ENCODE assay signal across 17 cellular contexts in the genomic region with DNA sequence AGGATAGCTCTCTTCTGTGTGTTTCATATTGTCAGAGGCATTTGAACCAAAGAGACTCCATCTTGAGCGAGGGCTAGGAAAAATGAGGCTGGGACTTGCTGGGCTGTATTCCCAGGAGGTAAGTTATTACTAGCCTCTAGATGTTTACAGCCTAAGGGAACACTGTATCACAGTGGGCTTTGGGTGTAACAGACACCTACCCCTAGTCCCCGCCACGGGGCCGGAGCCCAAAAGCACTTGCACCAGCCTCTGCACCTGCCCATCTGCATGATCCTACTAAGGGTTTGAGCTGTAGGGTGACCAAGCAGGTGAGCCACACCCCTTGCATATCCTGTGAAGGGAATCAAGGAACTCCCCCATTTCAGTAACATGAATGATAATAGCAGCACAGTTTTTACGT.
DNase-seq lines count a peak whose midpoint lies in the region; ATAC-seq and TF ChIP-seq lines count a peak whose summit lies in the region.
"Had no signal": no experiment of that assay in that cellular context is flagged by ENCODE, and none has a peak within 500 bp of the region (broad histone marks: within the 10 kb centered on the region; RNA-seq: fewer than 3 reads in every experiment).

No MANE protein-coding gene starts in this region.

- no peaks in the 10 kb centered on the region; the same call in 1 of the 2 replicates for H3K9me3 ChIP-seq in iPS DF 6.9 (ENCODE audit: control insufficient read depth, insufficient read depth, low read length)

- H4K20me1 ChIP-seq in GM23338 (replicated peaks; ENCODE audit: insufficient read depth), result no peaks in the 10 kb centered on the region

- DNase-seq in GM23338 (ENCODE audit: low spot score), result peak; percentile 75
- peak; percentile 70 for DNase-seq in WTC11 (ENCODE audit: low spot score)
- peak; percentile 75 for DNase-seq in iPS DF 6.9 (ENCODE audit: low read depth, low spot score)
- peak; percentile 16 for DNase-seq in iPS-NIHi7 (ENCODE audit: extremely low spot score)
- no peak for DNase-seq in osteocyte (ENCODE audit: extremely low spot score, unreplicated experiment)
- DNase-seq in ureter (ENCODE audit: low spot score), result no peak
- DNase-seq in NCI-H1930 (lab: John Stamatoyannopoulos, UW), result no peak
- no peak for DNase-seq in progenitor cell of endocrine pancreas (ENCODE audit: low spot score, unreplicated experiment)
- DNase-seq: CD8-positive, alpha-beta T cell; COR-L47; DMS153; DMS79 treated with DMSO at 0.1 percent for 48 hours; EL had no signal

- H3K9me3 Mint-ChIP-seq in GM23338, result peaks cover 43% of the 10 kb centered on the region
- peaks cover 53% of the 10 kb centered on the region for H3K9me3 Mint-ChIP-seq in WTC11
- H3K9me3 Mint-ChIP-seq in osteocyte (ENCODE audit: unreplicated experiment), result peaks cover 26% of the 10 kb centered on the region
- peaks cover 6% of the 10 kb centered on the region for H3K9me3 Mint-ChIP-seq in progenitor cell of endocrine pancreas (ENCODE audit: low read depth)

- H3K27ac ChIP-seq in GM23338 (ENCODE audit: low read depth) (peak overlapping the region; percentile 76), iPS DF 6.9 (ENCODE audit: low read length) (no peak overlapping the region)
- H3K27ac ChIP-seq: 22Rv1 had no signal

- ATAC-seq in GM23338 (peak; percentile 90), WTC11 (peak; percentile 91)
- ATAC-seq: CD8-positive, alpha-beta T cell; HCT116; HepG2 had no signal

- peaks cover 43% of the 10 kb centered on the region for H3K4me1 Mint-ChIP-seq in GM23338
- peaks cover 63% of the 10 kb centered on the region for H3K4me1 Mint-ChIP-seq in WTC11
- H3K4me1 Mint-ChIP-seq in osteocyte (ENCODE audit: unreplicated experiment), result no peaks in the 10 kb centered on the region
- no peaks in the 10 kb centered on the region for H3K4me1 Mint-ChIP-seq in progenitor cell of endocrine pancreas (ENCODE audit: low read depth)
- H3K4me1 Mint-ChIP-seq: CD14-positive monocyte had no signal

- H3K4me3 ChIP-seq in GM23338 (no peak overlapping the region), iPS DF 6.9 (ENCODE audit: low read length) (no peak overlapping the region)

- no peak overlapping the region for H2AFZ ChIP-seq in GM23338

- CTCF ChIA-PET in WTC11 (lab: Charles Lee), result interaction anchor here (1.5 kb wide), 1 partner anchor 50 kb away, joined by 6 read pairs; no protein-coding TSS in a partner anchor

- no peaks in the 10 kb centered on the region for H3K79me2 ChIP-seq in GM23338 (replicated peaks; ENCODE audit: insufficient read depth)

- peaks cover 71% of the 10 kb centered on the region for H3K36me3 Mint-ChIP-seq in GM23338 (ENCODE audit: low read depth)
- peaks cover 54% of the 10 kb centered on the region for H3K36me3 Mint-ChIP-seq in WTC11
- no peaks in the 10 kb centered on the region for H3K36me3 Mint-ChIP-seq in osteocyte (ENCODE audit: unreplicated experiment)
- H3K36me3 Mint-ChIP-seq in progenitor cell of endocrine pancreas (ENCODE audit: insufficient read depth), result no peaks in the 10 kb centered on the region
- H3K36me3 Mint-ChIP-seq: CD14-positive monocyte; CD8-positive, alpha-beta T cell had no signal

- peak overlapping the region; percentile 86 for H3K27ac Mint-ChIP-seq in GM23338
- peak overlapping the region; percentile 97 for H3K27ac Mint-ChIP-seq in WTC11
- no peak overlapping the region for H3K27ac Mint-ChIP-seq in osteocyte (ENCODE audit: unreplicated experiment)
- no peak overlapping the region for H3K27ac Mint-ChIP-seq in progenitor cell of endocrine pancreas
- H3K27ac Mint-ChIP-seq: CD14-positive monocyte; CD8-positive, alpha-beta T cell had no signal

- H3K4me3 Mint-ChIP-seq in GM23338, result no peak overlapping the region
- no peak overlapping the region for H3K4me3 Mint-ChIP-seq in WTC11
- no peak overlapping the region for H3K4me3 Mint-ChIP-seq in osteocyte (ENCODE audit: unreplicated experiment)
- H3K4me3 Mint-ChIP-seq in progenitor cell of endocrine pancreas (ENCODE audit: low read depth), result no peak overlapping the region
- H3K4me3 Mint-ChIP-seq: CD14-positive monocyte; CD8-positive, alpha-beta T cell had no signal

- 0 out of 2 replicates have a peak overlapping the region, but pooled peaks have one; percentile 30 for H3K4me2 ChIP-seq in GM23338

- TF ChIP-seq CTCF in GM23338 (conservative IDR thresholded peaks at IDR 0.05; ENCODE audit: low read depth in 2 of 2) (no peak), WTC11 (IDR thresholded peaks at IDR 0.05) (no peak), osteocyte (IDR thresholded peaks at IDR 0.05) (no peak), progenitor cell of endocrine pancreas (IDR thresholded peaks at IDR 0.05; ENCODE audit: unreplicated experiment) (no peak)

- H3K27me3 ChIP-seq in GM23338 (ENCODE audit: insufficient read depth) (no peaks in the 10 kb centered on the region), iPS DF 6.9 (ENCODE audit: control insufficient read depth, insufficient read depth, low read length) (no peaks in the 10 kb centered on the region)

- H3K36me3 ChIP-seq in GM23338 (ENCODE audit: insufficient read depth), result peaks cover 9% of the 10 kb centered on the region; the same call in 1 of the 2 replicates
- no peaks in the 10 kb centered on the region for H3K36me3 ChIP-seq in iPS DF 6.9 (ENCODE audit: control insufficient read depth, insufficient read depth, low read length)

- H3K4me1 ChIP-seq in GM23338 (ENCODE audit: insufficient read depth) (peaks cover 42% of the 10 kb centered on the region), iPS DF 6.9 (ENCODE audit: control insufficient read depth, insufficient read depth, low read length) (peaks cover 4% of the 10 kb centered on the region; the same call in 1 of the 2 replicates)

- POLR2A ChIA-PET in WTC11 (lab: Charles Lee), result no interaction called here

- H3F3A ChIP-seq in GM23338 (replicated peaks; ENCODE audit: low read depth), result 0 out of 2 replicates have a peak, but pooled peaks cover 4% of the 10 kb centered on the region

- no CpG with 5 or more reads among the region's 5 CpGs for WGBS in iPS DF 6.9 (ENCODE audit: insufficient coverage, insufficient read length)

- peaks cover 11% of the 10 kb centered on the region for H3K9me2 ChIP-seq in GM23338 (ENCODE audit: insufficient read depth)

- H3K27me3 Mint-ChIP-seq in GM23338 (ENCODE audit: insufficient read depth, low read depth, poor library complexity), result no peaks in the 10 kb centered on the region
- no peaks in the 10 kb centered on the region; the same call in 1 of the 2 replicates for H3K27me3 Mint-ChIP-seq in WTC11 (ENCODE audit: low read depth)
- no peaks in the 10 kb centered on the region for H3K27me3 Mint-ChIP-seq in osteocyte (ENCODE audit: unreplicated experiment)
- no peaks in the 10 kb centered on the region for H3K27me3 Mint-ChIP-seq in progenitor cell of endocrine pancreas

TF ChIP-seq in GM23338, 12 proteins besides CTCF, POLR2A, EP300 and RAD21 (continues in another document):
- TF ChIP-seq ZNF114 (CRISPR knock-in tag; IDR thresholded peaks at IDR 0.05) (0 out of 2 replicates have a peak, but pooled peaks have one; percentile 13), ETS1 (IDR thresholded peaks at IDR 0.05) (0 out of 2 replicates have a peak, but pooled peaks have one; percentile 55), STAT1 (IDR thresholded peaks at IDR 0.05; ENCODE audit: unreplicated experiment) (no peak)

TF ChIP-seq in WTC11, 78 proteins besides CTCF, POLR2A, EP300 and RAD21 (continues in another document):
- TF ChIP-seq RELA (CRISPR knock-in tag; IDR thresholded peaks at IDR 0.05; ENCODE audit: borderline replicate concordance) (no peak), TP53 (CRISPR knock-in tag; IDR thresholded peaks at IDR 0.05) (no peak), ZNF138 (CRISPR knock-in tag; conservative IDR thresholded peaks at IDR 0.05) (no peak), SMAD4 (CRISPR knock-in tag; IDR thresholded peaks at IDR 0.05) (no peak), CREM (CRISPR knock-in tag; IDR thresholded peaks at IDR 0.05) (no peak), ATF2 (CRISPR knock-in tag; IDR thresholded peaks at IDR 0.05; ENCODE audit: borderline replicate concordance, low read depth) (no peak)
- TF ChIP-seq, protein P1, sequence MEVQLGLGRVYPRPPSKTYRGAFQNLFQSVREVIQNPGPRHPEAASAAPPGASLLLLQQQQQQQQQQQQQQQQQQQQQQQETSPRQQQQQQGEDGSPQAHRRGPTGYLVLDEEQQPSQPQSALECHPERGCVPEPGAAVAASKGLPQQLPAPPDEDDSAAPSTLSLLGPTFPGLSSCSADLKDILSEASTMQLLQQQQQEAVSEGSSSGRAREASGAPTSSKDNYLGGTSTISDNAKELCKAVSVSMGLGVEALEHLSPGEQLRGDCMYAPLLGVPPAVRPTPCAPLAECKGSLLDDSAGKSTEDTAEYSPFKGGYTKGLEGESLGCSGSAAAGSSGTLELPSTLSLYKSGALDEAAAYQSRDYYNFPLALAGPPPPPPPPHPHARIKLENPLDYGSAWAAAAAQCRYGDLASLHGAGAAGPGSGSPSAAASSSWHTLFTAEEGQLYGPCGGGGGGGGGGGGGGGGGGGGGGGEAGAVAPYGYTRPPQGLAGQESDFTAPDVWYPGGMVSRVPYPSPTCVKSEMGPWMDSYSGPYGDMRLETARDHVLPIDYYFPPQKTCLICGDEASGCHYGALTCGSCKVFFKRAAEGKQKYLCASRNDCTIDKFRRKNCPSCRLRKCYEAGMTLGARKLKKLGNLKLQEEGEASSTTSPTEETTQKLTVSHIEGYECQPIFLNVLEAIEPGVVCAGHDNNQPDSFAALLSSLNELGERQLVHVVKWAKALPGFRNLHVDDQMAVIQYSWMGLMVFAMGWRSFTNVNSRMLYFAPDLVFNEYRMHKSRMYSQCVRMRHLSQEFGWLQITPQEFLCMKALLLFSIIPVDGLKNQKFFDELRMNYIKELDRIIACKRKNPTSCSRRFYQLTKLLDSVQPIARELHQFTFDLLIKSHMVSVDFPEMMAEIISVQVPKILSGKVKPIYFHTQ (CRISPR knock-in tag; IDR thresholded peaks at IDR 0.05), result peak; percentile 66; the same call in 1 of the 2 replicates

Comparison
In these comparisons a context has a peak if more than half of its experiments do, and no peak if none do; other contexts are left out.
1. DNase-seq: peak in GM23338 (single experiment), WTC11 (single experiment), iPS DF 6.9 (single experiment) and iPS-NIHi7 (single experiment); none in osteocyte (single experiment), ureter (single experiment), NCI-H1930 (0 of 2) and progenitor cell of endocrine pancreas (single experiment).
2. H3K27ac Mint-ChIP-seq: peak in GM23338 (single experiment) and WTC11 (single experiment); none in osteocyte (single experiment) and progenitor cell of endocrine pancreas (single experiment).